In the genomic region with DNA sequence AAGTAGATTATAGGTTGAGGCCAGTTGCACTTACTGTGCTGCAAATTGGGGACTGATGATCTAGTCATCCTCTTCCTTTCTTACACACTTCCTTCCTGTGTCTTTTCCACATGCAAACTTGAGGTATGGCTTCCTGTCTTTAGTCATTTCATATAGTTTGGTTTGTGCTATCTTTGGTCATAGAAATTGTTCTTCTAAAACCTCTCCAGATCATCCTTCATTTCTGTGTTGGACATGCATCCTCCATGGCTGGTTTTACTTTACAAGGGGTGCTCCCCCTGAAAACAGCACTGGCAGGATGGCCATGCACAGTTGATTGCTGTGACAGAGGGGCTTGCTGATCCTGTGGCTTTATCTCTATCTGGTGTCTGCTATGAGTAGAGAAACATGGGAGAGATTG, we compare ENCODE assay signal across 10 cellular contexts. TPM values are rescaled to one million over a fixed set of nuclear protein-coding genes. Genes with fewer than 3 reads are reported as not detected.
DNase-seq lines count a peak whose midpoint lies in the region; ATAC-seq, FAIRE-seq and TF ChIP-seq lines count a peak whose summit lies in the region.
"Had no signal": no experiment of that assay in that cellular context is flagged by ENCODE, and none has a peak within 500 bp of the region (broad histone marks: within the 10 kb centered on the region; RNA-seq: fewer than 3 reads in every experiment).

No MANE protein-coding gene starts in this region.

- H3K4me1 ChIP-seq in left ventricle myocardium inferior: peaks cover 82% of the 10 kb centered on the region

- TF ChIP-seq CTCF in GM20000 (IDR thresholded peaks at IDR 0.05; ENCODE audit: extremely low read depth, missing control alignments): no peak
- TF ChIP-seq CTCF in left ventricle myocardium inferior (IDR thresholded peaks at IDR 0.05; ENCODE audit: borderline replicate concordance): no peak

- peak; percentile 86 for FAIRE-seq in GM12892 (lab: Jason Lieb, UNC)
- FAIRE-seq: HTR-8/SVneo had no signal

- no peak overlapping the region for H3K4me3 ChIP-seq in left ventricle myocardium inferior
- H3K4me3 ChIP-seq: PC-9 had no signal

- no peaks in the 10 kb centered on the region for H3K9me3 ChIP-seq in left ventricle myocardium inferior (replicated peaks)

- no peak overlapping the region for H3K27ac ChIP-seq in left ventricle myocardium inferior (replicated peaks)
- H3K27ac ChIP-seq: PC-9 had no signal

- no peak for TF ChIP-seq POLR2A in GM12892 (IDR thresholded peaks at IDR 0.05; ENCODE audit: low read depth, low read length)

- DNase-seq in GM12892 (ENCODE audit: insufficient read length): no peak
- peak; percentile 23 for DNase-seq in GM20000 (ENCODE audit: low spot score)
- DNase-seq in central memory CD4-positive, alpha-beta T cell: peak; percentile 25
- no peak for DNase-seq in OCI-M1 (lab: John Stamatoyannopoulos, UW)
- DNase-seq in NCI-H1436 treated with DMSO at 0.1 percent for 48 hours (lab: John Stamatoyannopoulos, UW): no peak
- DNase-seq in stimulated activated naive CD4-positive, alpha-beta T cell treated with Interleukin-2 at 50 U/mL for 16 hours (lab: John Stamatoyannopoulos, UW): no peak
- no peak for DNase-seq in left ventricle myocardium inferior
- DNase-seq: PC-9 had no signal

- intact Hi-C loops in left ventricle myocardium inferior (cut with micrococcal nuclease): no loop called here

- peak; percentile 57 for ATAC-seq in HG03432 (IDR thresholded peaks at IDR 0.05; ENCODE audit: unreplicated experiment)

- no peaks in the 10 kb centered on the region for H3K36me3 ChIP-seq in left ventricle myocardium inferior

- no peaks in the 10 kb centered on the region for H3K27me3 ChIP-seq in left ventricle myocardium inferior (ENCODE audit: low read depth)

RNA-seq across cellular contexts. Expression of a gene that starts 36.5 kb away (rescaled TPM):
- 23.7 TPM for polyA plus RNA-seq in GM12892 (2012; ENCODE audit: missing spikeins)
- 98.7 TPM for total RNA-seq in left ventricle myocardium inferior

Comparison
In these comparisons a context has a peak if more than half of its experiments do, and no peak if none do; other contexts are left out.
1. DNase-seq: peak in GM20000 (single experiment) and central memory CD4-positive, alpha-beta T cell (single experiment); none in GM12892 (single experiment), OCI-M1 (single experiment), NCI-H1436 treated with DMSO at 0.1 percent for 48 hours (single experiment), stimulated activated naive CD4-positive, alpha-beta T cell treated with Interleukin-2 at 50 U/mL for 16 hours (single experiment) and left ventricle myocardium inferior (single experiment).